In the genomic region with DNA sequence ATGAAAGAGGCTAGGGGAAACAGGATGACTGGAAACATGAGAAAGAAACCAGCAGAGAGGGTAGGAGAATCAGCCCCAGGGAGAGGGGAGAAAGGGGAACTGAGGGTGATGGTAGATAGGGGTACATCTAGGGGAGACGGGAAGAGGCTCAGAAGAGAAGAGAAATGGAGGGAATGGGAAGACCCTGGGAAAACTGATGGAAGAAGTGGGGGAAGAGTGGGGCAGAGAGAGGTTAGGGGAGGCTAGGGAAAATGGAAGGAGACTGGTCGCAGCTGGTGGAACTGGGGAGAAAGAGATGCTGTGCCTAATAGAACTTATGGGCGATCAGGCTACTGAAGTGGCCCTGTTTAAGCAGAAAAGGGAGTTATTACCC, we compare ENCODE assay signal across 2 cellular contexts.
TF ChIP-seq lines count a peak whose summit lies in the region.

No MANE protein-coding gene starts in this region.

TF ChIP-seq in GM12878, 131 proteins besides CTCF, POLR2A, EP300 and RAD21 (continues in another document):
- TF ChIP-seq ZSCAN29 (IDR thresholded peaks at IDR 0.05) (no peak), IRF5 (IDR thresholded peaks at IDR 0.05; ENCODE audit: borderline replicate concordance) (no peak), EGR1 (IDR thresholded peaks at IDR 0.05; ENCODE audit: borderline replicate concordance in 1 of 2, low read depth in 2 of 2, low read length in 2 of 2) (no peak), MEF2A (IDR thresholded peaks at IDR 0.05; ENCODE audit: insufficient read depth, low read depth, low read length) (no peak), REST (IDR thresholded peaks at IDR 0.05; ENCODE audit: low read depth, low read length) (no peak), SP1 (IDR thresholded peaks at IDR 0.05; ENCODE audit: low read depth, low read length) (no peak), ZNF592 (IDR thresholded peaks at IDR 0.05) (no peak), FOS (IDR thresholded peaks at IDR 0.05; ENCODE audit: borderline replicate concordance, extremely low read depth, insufficient read length) (no peak), MEF2B (IDR thresholded peaks at IDR 0.05; ENCODE audit: partially characterized antibody, poor library complexity, severe bottlenecking) (no peak), BMI1 (IDR thresholded peaks at IDR 0.05; ENCODE audit: borderline replicate concordance) (no peak), WRNIP1 (IDR thresholded peaks at IDR 0.05; ENCODE audit: borderline replicate concordance, low read depth, low read length) (no peak), ZNF384 (IDR thresholded peaks at IDR 0.05; ENCODE audit: borderline replicate concordance, low read depth, low read length) (no peak)
- TF ChIP-seq, protein P1, sequence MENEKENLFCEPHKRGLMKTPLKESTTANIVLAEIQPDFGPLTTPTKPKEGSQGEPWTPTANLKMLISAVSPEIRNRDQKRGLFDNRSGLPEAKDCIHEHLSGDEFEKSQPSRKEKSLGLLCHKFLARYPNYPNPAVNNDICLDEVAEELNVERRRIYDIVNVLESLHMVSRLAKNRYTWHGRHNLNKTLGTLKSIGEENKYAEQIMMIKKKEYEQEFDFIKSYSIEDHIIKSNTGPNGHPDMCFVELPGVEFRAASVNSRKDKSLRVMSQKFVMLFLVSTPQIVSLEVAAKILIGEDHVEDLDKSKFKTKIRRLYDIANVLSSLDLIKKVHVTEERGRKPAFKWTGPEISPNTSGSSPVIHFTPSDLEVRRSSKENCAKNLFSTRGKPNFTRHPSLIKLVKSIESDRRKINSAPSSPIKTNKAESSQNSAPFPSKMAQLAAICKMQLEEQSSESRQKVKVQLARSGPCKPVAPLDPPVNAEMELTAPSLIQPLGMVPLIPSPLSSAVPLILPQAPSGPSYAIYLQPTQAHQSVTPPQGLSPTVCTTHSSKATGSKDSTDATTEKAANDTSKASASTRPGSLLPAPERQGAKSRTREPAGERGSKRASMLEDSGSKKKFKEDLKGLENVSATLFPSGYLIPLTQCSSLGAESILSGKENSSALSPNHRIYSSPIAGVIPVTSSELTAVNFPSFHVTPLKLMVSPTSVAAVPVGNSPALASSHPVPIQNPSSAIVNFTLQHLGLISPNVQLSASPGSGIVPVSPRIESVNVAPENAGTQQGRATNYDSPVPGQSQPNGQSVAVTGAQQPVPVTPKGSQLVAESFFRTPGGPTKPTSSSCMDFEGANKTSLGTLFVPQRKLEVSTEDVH (IDR thresholded peaks at IDR 0.05; ENCODE audit: low read depth, partially characterized antibody): no peak

TF ChIP-seq in liver, 16 proteins besides CTCF, POLR2A, EP300 and RAD21:
- TF ChIP-seq FOXA1 (IDR thresholded peaks at IDR 0.05) (no peak), RXRA (IDR thresholded peaks at IDR 0.05) (no peak), JUND (IDR thresholded peaks at IDR 0.05) (no peak)
